Comparison of ENCODE assay signal across 22 cellular contexts in the genomic region with DNA sequence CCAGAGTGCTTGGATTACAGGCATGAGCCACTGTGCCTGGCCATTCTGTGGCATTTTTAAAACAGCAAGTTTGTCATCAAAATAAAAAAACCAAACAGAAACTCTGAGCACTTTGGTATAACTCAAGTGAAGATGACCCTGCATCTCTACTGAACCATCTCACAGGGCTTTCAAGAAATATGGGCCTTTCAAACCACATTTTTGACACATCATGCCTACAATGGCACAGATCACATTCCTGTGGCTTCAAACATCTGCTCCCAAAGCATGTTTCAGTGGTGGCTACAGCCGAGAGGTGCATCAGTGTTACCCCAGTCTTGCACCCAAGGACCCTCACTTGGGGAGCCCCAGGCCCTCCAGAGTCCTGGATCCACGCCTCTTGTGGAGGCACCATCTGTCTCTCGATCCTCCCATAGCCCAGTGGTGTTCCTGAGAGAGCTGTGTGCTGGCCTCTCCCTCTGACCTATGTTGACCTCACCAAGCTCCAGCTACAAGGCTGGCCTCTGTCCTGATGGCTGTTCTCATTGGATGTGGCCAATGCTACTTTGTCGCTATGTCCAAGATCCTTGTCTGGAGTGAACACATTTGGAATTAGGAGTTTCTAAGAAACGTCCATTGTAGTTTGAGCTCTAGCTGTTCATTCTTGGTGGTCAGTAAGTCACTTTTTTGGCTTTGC. TPM values are rescaled to one million over a fixed set of nuclear protein-coding genes. Genes with fewer than 3 reads are reported as not detected.
DNase-seq lines count a peak whose midpoint lies in the region; ATAC-seq, FAIRE-seq and TF ChIP-seq lines count a peak whose summit lies in the region.
"Had no signal": no experiment of that assay in that cellular context is flagged by ENCODE, and none has a peak within 500 bp of the region (broad histone marks: within the 10 kb centered on the region; RNA-seq: fewer than 3 reads in every experiment).

No MANE protein-coding gene starts in this region.

- H3K4me1 ChIP-seq in CD8-positive, alpha-beta T cell (ENCODE audit: insufficient read depth, low read length) = no peaks in the 10 kb centered on the region

- H3K4me1 Mint-ChIP-seq in CD8-positive, alpha-beta T cell (ENCODE audit: low read depth) = no peaks in the 10 kb centered on the region
- H3K4me1 Mint-ChIP-seq: activated CD4-positive, alpha-beta memory T cell treated with anti-CD3 and anti-CD28 coated beads, Interleukin-2, amount 10 ng/mL, durations not matched to agents 7 days and 5 days; naive thymus-derived CD4-positive, alpha-beta T cell; stimulated activated naive CD8-positive, alpha-beta T cell treated with anti-CD3 and anti-CD28 coated beads, Interleukin-15, amount 100 ng/mL, for 72 hours had no signal

- no peak for ATAC-seq in CD8-positive, alpha-beta T cell
- ATAC-seq: naive thymus-derived CD4-positive, alpha-beta T cell; stimulated activated naive CD8-positive, alpha-beta T cell treated with anti-CD3 and anti-CD28 coated beads, Interleukin-15, amount 100 ng/mL, for 72 hours had no signal

- H3K27me3 Mint-ChIP-seq in CD8-positive, alpha-beta T cell (ENCODE audit: low read depth) = no peaks in the 10 kb centered on the region
- H3K27me3 Mint-ChIP-seq: activated CD4-positive, alpha-beta memory T cell treated with anti-CD3 and anti-CD28 coated beads, Interleukin-2, amount 10 ng/mL, durations not matched to agents 7 days and 5 days; naive thymus-derived CD4-positive, alpha-beta T cell; stimulated activated naive CD8-positive, alpha-beta T cell treated with anti-CD3 and anti-CD28 coated beads, Interleukin-15, amount 100 ng/mL, for 72 hours had no signal

- H3K4me3 ChIP-seq in CD8-positive, alpha-beta T cell (ENCODE audit: low read depth, low read length) = no peak overlapping the region
- H3K4me3 ChIP-seq: BLaER1, skin epidermis had no signal

- no peak overlapping the region for H3K4me3 Mint-ChIP-seq in CD8-positive, alpha-beta T cell
- H3K4me3 Mint-ChIP-seq: activated CD4-positive, alpha-beta memory T cell treated with anti-CD3 and anti-CD28 coated beads, Interleukin-2, amount 10 ng/mL, durations not matched to agents 7 days and 5 days; naive thymus-derived CD4-positive, alpha-beta T cell; stimulated activated naive CD8-positive, alpha-beta T cell treated with anti-CD3 and anti-CD28 coated beads, Interleukin-15, amount 100 ng/mL, for 72 hours had no signal

- no peaks in the 10 kb centered on the region for H3K36me3 Mint-ChIP-seq in CD8-positive, alpha-beta T cell
- H3K36me3 Mint-ChIP-seq: naive thymus-derived CD4-positive, alpha-beta T cell had no signal

- CTCF ChIA-PET in CD8-positive, alpha-beta T cell (lab: Charles Lee) = no interaction called here

- DNase-seq in HCEC 1CT (peak; percentile 65), RPMI7951 (ENCODE audit: low read depth) (peak; percentile 61), glomerular visceral epithelial cell (ENCODE audit: extremely low spot score) (peak; percentile 87), urothelium cell line (ENCODE audit: low spot score) (peak; percentile 57), D721Med (ENCODE audit: insufficient read length, low spot score) (no peak)
- no peak for DNase-seq in CD8-positive, alpha-beta T cell
- no peak for DNase-seq in activated CD4-positive, alpha-beta T cell treated with anti-CD3 and anti-CD28 coated beads for 4 hours
- DNase-seq: activated CD4-positive, alpha-beta memory T cell treated with anti-CD3 and anti-CD28 coated beads, Interleukin-2, amount 10 ng/mL, durations not matched to agents 7 days and 5 days; activated naive CD4-positive, alpha-beta T cell; aorta; effector memory CD4-positive, alpha-beta T cell; GF-D8; hippocampal formation; naive thymus-derived CD4-positive, alpha-beta T cell; NCI-H1417 treated with DMSO at 0.1 percent for 48 hours; NCI-H2171 treated with DMSO at 0.1 percent for 48 hours; NCI-H69; stimulated activated naive CD8-positive, alpha-beta T cell treated with anti-CD3 and anti-CD28 coated beads, Interleukin-15, amount 100 ng/mL, for 72 hours had no signal

- intact Hi-C loops in CD8-positive, alpha-beta T cell (cut with DNase I, micrococcal nuclease) = no loop called here

- H3K9me3 ChIP-seq in CD8-positive, alpha-beta T cell (ENCODE audit: low read length) = no peaks in the 10 kb centered on the region

- FAIRE-seq in urothelium cell line (lab: Jason Lieb, UNC) (no peak), D721Med (lab: Jason Lieb, UNC) (no peak)
- FAIRE-seq: GM12891, keratinocyte had no signal

- POLR2A ChIA-PET in CD8-positive, alpha-beta T cell (lab: Charles Lee) = no interaction called here

- no peaks in the 10 kb centered on the region for H3K9me3 Mint-ChIP-seq in CD8-positive, alpha-beta T cell
- H3K9me3 Mint-ChIP-seq: activated CD4-positive, alpha-beta memory T cell treated with anti-CD3 and anti-CD28 coated beads, Interleukin-2, amount 10 ng/mL, durations not matched to agents 7 days and 5 days; stimulated activated naive CD8-positive, alpha-beta T cell treated with anti-CD3 and anti-CD28 coated beads, Interleukin-15, amount 100 ng/mL, for 72 hours had no signal

- no peaks in the 10 kb centered on the region for H3K27me3 ChIP-seq in CD8-positive, alpha-beta T cell (ENCODE audit: insufficient read depth, low read length)
- H3K27me3 ChIP-seq: BLaER1 had no signal

- no peaks in the 10 kb centered on the region for H3K36me3 ChIP-seq in CD8-positive, alpha-beta T cell (ENCODE audit: insufficient read depth, low read length)
- H3K36me3 ChIP-seq: BLaER1 had no signal

- H3K27ac Mint-ChIP-seq in CD8-positive, alpha-beta T cell = no peak overlapping the region
- H3K27ac Mint-ChIP-seq: activated CD4-positive, alpha-beta memory T cell treated with anti-CD3 and anti-CD28 coated beads, Interleukin-2, amount 10 ng/mL, durations not matched to agents 7 days and 5 days; naive thymus-derived CD4-positive, alpha-beta T cell; stimulated activated naive CD8-positive, alpha-beta T cell treated with anti-CD3 and anti-CD28 coated beads, Interleukin-15, amount 100 ng/mL, for 72 hours had no signal

- no peak for TF ChIP-seq CTCF in CD8-positive, alpha-beta T cell (IDR thresholded peaks at IDR 0.05)
- no peak for TF ChIP-seq CTCF in D721Med (IDR thresholded peaks at IDR 0.05; ENCODE audit: insufficient read depth, missing control alignments)

- H3K27ac ChIP-seq in CD8-positive, alpha-beta T cell (ENCODE audit: low read depth, low read length) = no peak overlapping the region
- H3K27ac ChIP-seq: BLaER1, skin epidermis had no signal

RNA-seq across cellular contexts. Expression of a gene that starts 55.2 kb away (rescaled TPM):
- total RNA-seq in RPMI7951 (2014; rRNA removed; shearing (Covaris generic)) = 38.1 and 38.5 TPM in 2 replicates
- 1 to 10 TPM; 5.4 to 7.9 TPM for total RNA-seq in CD8-positive, alpha-beta T cell

Comparison
In these comparisons a context has a peak if more than half of its experiments do, and no peak if none do; other contexts are left out.
1. DNase-seq: peak in HCEC 1CT (single experiment), RPMI7951 (single experiment), glomerular visceral epithelial cell (single experiment) and urothelium cell line (single experiment); none in CD8-positive, alpha-beta T cell (0 of 7), D721Med (single experiment) and activated CD4-positive, alpha-beta T cell treated with anti-CD3 and anti-CD28 coated beads for 4 hours (0 of 2).